ENCODE assay signal across 19 cellular contexts in the genomic region with DNA sequence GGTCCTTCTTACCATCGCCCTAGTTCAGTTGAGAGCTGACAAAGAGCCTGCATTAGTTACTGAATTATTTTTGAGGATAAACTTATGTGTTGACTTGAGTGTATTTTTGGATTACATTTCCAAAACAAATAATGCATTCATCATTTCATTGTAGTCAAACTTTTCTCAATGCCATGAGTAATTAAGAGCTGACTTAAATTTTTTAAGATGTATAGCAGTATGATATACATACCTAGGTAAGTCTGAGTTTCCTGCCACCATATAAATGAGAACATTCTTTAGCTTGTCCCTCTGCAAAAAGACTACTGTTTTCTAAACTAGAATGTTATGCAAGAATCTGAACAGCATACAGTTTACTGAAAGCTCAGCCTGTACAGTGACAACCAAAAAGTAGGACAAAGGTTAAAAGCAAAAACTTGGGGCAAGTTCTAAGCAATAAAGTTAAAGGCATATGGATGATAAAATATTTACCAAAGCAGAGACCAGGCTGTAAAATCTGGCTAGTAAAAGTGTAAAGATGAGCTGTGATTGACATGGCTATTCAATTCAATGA.
DNase-seq lines count a peak whose midpoint lies in the region; ATAC-seq, FAIRE-seq and TF ChIP-seq lines count a peak whose summit lies in the region.
"Had no signal": no experiment of that assay in that cellular context is flagged by ENCODE, and none has a peak within 500 bp of the region (broad histone marks: within the 10 kb centered on the region; RNA-seq: fewer than 3 reads in every experiment).

No MANE protein-coding gene starts in this region.

- H3K9me3 ChIP-seq in subcutaneous abdominal adipose tissue (ENCODE audit: control insufficient read depth in 5 of 5, low read length in 5 of 5) = peaks cover 0 to 4% (median 0%) of the 10 kb centered on the region in 5 donors
- H3K9me3 ChIP-seq: BE2C had no signal

- no peak overlapping the region for H3K4me3 ChIP-seq in subcutaneous abdominal adipose tissue (ENCODE audit: low read depth in 1 of 5, low read length in 5 of 5)
- H3K4me3 ChIP-seq: cardiac muscle cell had no signal

- peaks cover 2 to 41% (median 33%) of the 10 kb centered on the region in 5 donors for H3K4me1 ChIP-seq in subcutaneous abdominal adipose tissue (ENCODE audit: control insufficient read depth in 5 of 5, insufficient read depth in 5 of 5, low read length in 5 of 5)
- H3K4me1 ChIP-seq: BE2C had no signal

- peaks cover 2 to 12% (median 4%) of the 10 kb centered on the region in 5 experiments for H3K9me3 Mint-ChIP-seq in brain

- DNase-seq in HTR-8/SVneo (ENCODE audit: insufficient read length, low spot score) = no peak
- no peak for DNase-seq in left lobe of liver (ENCODE audit: low spot score)
- no peak for DNase-seq in NCI-H69 (lab: John Stamatoyannopoulos, UW)
- DNase-seq in COLO829 (ENCODE audit: low spot score) = no peak
- DNase-seq: activated CD4-positive, alpha-beta T cell treated with anti-CD3 and anti-CD28 coated beads, Interleukin-2, amount 10 ng/mL, durations not matched to agents 7 days and 5 days; BE2C; effector memory CD8-positive, alpha-beta T cell; GOT3; naive B cell; NCI-H1930; NCI-H446 treated with DMSO at 0.1 percent for 48 hours had no signal

- no peaks in the 10 kb centered on the region for H3K36me3 ChIP-seq in subcutaneous abdominal adipose tissue (ENCODE audit: control insufficient read depth in 5 of 5, insufficient read depth in 5 of 5, low read length in 5 of 5)

- H3K36me3 Mint-ChIP-seq in brain = peaks cover 33% of the 10 kb centered on the region

- peak; percentile 73 for FAIRE-seq in HTR-8/SVneo (lab: Jason Lieb, UNC)
- FAIRE-seq: TTC549 had no signal

- no peak overlapping the region for H3K4me3 Mint-ChIP-seq in brain
- H3K4me3 Mint-ChIP-seq: activated CD4-positive, alpha-beta T cell treated with anti-CD3 and anti-CD28 coated beads, Interleukin-2, amount 10 ng/mL, durations not matched to agents 7 days and 5 days; activated naive CD4-positive, alpha-beta T cell treated with anti-CD3 and anti-CD28 coated beads, Interleukin-2, amount 50 U/mL, for 24 hours; effector memory CD8-positive, alpha-beta T cell; naive B cell had no signal

- H3K27me3 ChIP-seq in subcutaneous abdominal adipose tissue (ENCODE audit: control insufficient read depth in 5 of 5, insufficient read depth in 4 of 5, low read length in 5 of 5) = no peaks in the 10 kb centered on the region
- H3K27me3 ChIP-seq: BE2C, cardiac muscle cell, foreskin keratinocyte had no signal

- no peaks in the 10 kb centered on the region for H3K27me3 Mint-ChIP-seq in brain
- H3K27me3 Mint-ChIP-seq: activated CD4-positive, alpha-beta T cell treated with anti-CD3 and anti-CD28 coated beads, Interleukin-2, amount 10 ng/mL, durations not matched to agents 7 days and 5 days; activated naive CD4-positive, alpha-beta T cell treated with anti-CD3 and anti-CD28 coated beads, Interleukin-2, amount 50 U/mL, for 24 hours; effector memory CD8-positive, alpha-beta T cell; naive B cell; progenitor cell of endocrine pancreas had no signal

- ATAC-seq in left lobe of liver = peak; percentile 58
- ATAC-seq in HG02678 (IDR thresholded peaks at IDR 0.05; ENCODE audit: unreplicated experiment) = no peak
- ATAC-seq: effector memory CD8-positive, alpha-beta T cell; foreskin keratinocyte had no signal

- peak overlapping the region; percentile 87 for H3K27ac ChIP-seq in subcutaneous abdominal adipose tissue (ENCODE audit: low read depth, low read length)
- H3K27ac ChIP-seq: foreskin keratinocyte had no signal

- H3K27ac Mint-ChIP-seq in brain = peak overlapping the region in 3 of 5 experiments; percentile 14 to 79 (median 65)
- H3K27ac Mint-ChIP-seq: activated CD4-positive, alpha-beta T cell treated with anti-CD3 and anti-CD28 coated beads, Interleukin-2, amount 10 ng/mL, durations not matched to agents 7 days and 5 days; activated naive CD4-positive, alpha-beta T cell treated with anti-CD3 and anti-CD28 coated beads, Interleukin-2, amount 50 U/mL, for 24 hours; effector memory CD8-positive, alpha-beta T cell; naive B cell; progenitor cell of endocrine pancreas had no signal

- no peak overlapping the region for H3K9ac ChIP-seq in subcutaneous abdominal adipose tissue (ENCODE audit: low read length in 5 of 5)

- peaks cover 32% of the 10 kb centered on the region for H3K4me1 Mint-ChIP-seq in brain
- H3K4me1 Mint-ChIP-seq: naive B cell had no signal

- no peak for TF ChIP-seq CTCF in brain (conservative IDR thresholded peaks at IDR 0.05)
